23 cellular contexts compared by ENCODE assay signal in genomic region chr15:28978661-28979060, GRCh38.
"Had no signal": no experiment of that assay in that cellular context is flagged by ENCODE, and none has a peak within 500 bp of the region (broad histone marks: within the 10 kb centered on the region; RNA-seq: fewer than 3 reads in every experiment).

No MANE protein-coding gene starts in this region.

- H3K4me3 ChIP-seq: coronary artery, lower lobe of right lung, prostate gland, right atrium auricular region, smooth muscle cell, transverse colon, upper lobe of right lung, uterus had no signal

- H3K27ac ChIP-seq: coronary artery, lower lobe of right lung, parathyroid adenoma, prostate gland, right atrium auricular region, transverse colon, upper lobe of right lung, uterus had no signal

- DNase-seq: dermis blood vessel endothelial cell; effector CD4-positive, alpha-beta T cell; erythroblast; hypothalamus; immature natural killer cell; islet precursor cell; kidney glomerular epithelial cell; left ventricle myocardium superior; lower lobe of right lung; naive thymus-derived CD8-positive, alpha-beta T cell; nephron progenitor cell; stimulated activated CD4-positive, alpha-beta T cell treated with anti-CD3 and anti-CD28 coated beads, Interleukin-2, amount 100 ng/mL, for 24 hours; stimulated activated CD4-positive, alpha-beta T cell treated with anti-CD3 and anti-CD28 coated beads, Interleukin-4, amount 100 ng/mL, for 24 hours; stimulated activated naive CD8-positive, alpha-beta T cell treated with anti-CD3 and anti-CD28 coated beads, Interleukin-15, Interleukin-2, amounts not matched to agents 100 U/mL and 50 U/mL, for 24 hours; transverse colon; upper lobe of right lung; uterus had no signal

- H3K27me3 ChIP-seq: right atrium auricular region, transverse colon, upper lobe of right lung, uterus had no signal

- ATAC-seq: left ventricle myocardium superior; lower lobe of right lung; naive thymus-derived CD8-positive, alpha-beta T cell; stimulated activated effector memory CD8-positive, alpha-beta T cell treated with anti-CD3 and anti-CD28 coated beads, Interleukin-12 subunit alpha, Interleukin-12 subunit beta, amount 100 ng/mL, for 72 hours; stimulated activated naive CD8-positive, alpha-beta T cell treated with anti-CD3 and anti-CD28 coated beads, Interleukin-15, Interleukin-2, amounts not matched to agents 100 U/mL and 50 U/mL, for 24 hours; upper lobe of right lung had no signal
